ENCODE assay signal across 8 cellular contexts in genomic region chr17:40791808-40792436, GRCh38. TPM values are rescaled to one million over a fixed set of nuclear protein-coding genes. Genes with fewer than 3 reads are reported as not detected.
DNase-seq lines count a peak whose midpoint lies in the region; ATAC-seq and TF ChIP-seq lines count a peak whose summit lies in the region.

No MANE protein-coding gene starts in this region.

- H3K4me2 ChIP-seq in GM23338 (no peak overlapping the region), smooth muscle cell (no peak overlapping the region)

- TF ChIP-seq CTCF in GM23338 (conservative IDR thresholded peaks at IDR 0.05; ENCODE audit: low read depth in 2 of 2) = peak; percentile 68 to 76
- peak; percentile 74; the same call in 1 of the 2 replicates for TF ChIP-seq CTCF in Panc1 (IDR thresholded peaks at IDR 0.05)
- TF ChIP-seq CTCF in foreskin keratinocyte (conservative IDR thresholded peaks at IDR 0.05) = peak; percentile 85
- TF ChIP-seq CTCF in smooth muscle cell (IDR thresholded peaks at IDR 0.05; ENCODE audit: borderline replicate concordance, insufficient read depth, poor library complexity, severe bottlenecking) = peak; percentile 55
- no peak for TF ChIP-seq CTCF in lower leg skin (IDR thresholded peaks at IDR 0.05)

- H3K4me3 Mint-ChIP-seq in GM23338 = no peak overlapping the region

- H3K36me3 ChIP-seq in GM23338 (ENCODE audit: insufficient read depth) = no peaks in the 10 kb centered on the region
- no peaks in the 10 kb centered on the region for H3K36me3 ChIP-seq in Panc1 (ENCODE audit: control insufficient read depth, insufficient read depth, low read length)
- no peaks in the 10 kb centered on the region for H3K36me3 ChIP-seq in smooth muscle cell (ENCODE audit: low read depth)

- POLR2A ChIA-PET in Panc1 (lab: Charles Lee) = no interaction called here

- H3K4me3 ChIP-seq in GM23338 = no peak overlapping the region
- no peak overlapping the region for H3K4me3 ChIP-seq in Panc1 (ENCODE audit: low read depth in 2 of 2, low read length in 2 of 2)
- no peak overlapping the region for H3K4me3 ChIP-seq in smooth muscle cell
- no peak overlapping the region for H3K4me3 ChIP-seq in lower leg skin (ENCODE audit: low read depth, poor library complexity, severe bottlenecking)

- peaks cover 2% of the 10 kb centered on the region for H3K27me3 Mint-ChIP-seq in GM23338 (ENCODE audit: insufficient read depth, low read depth, poor library complexity)

- in situ Hi-C loops in Panc1 (cut with HindIII; ENCODE audit: low pct_unique_long_range_greater_than_20kb, low sequenced_read_pairs) = no loop called here

- no peaks in the 10 kb centered on the region for H3K79me2 ChIP-seq in GM23338 (replicated peaks; ENCODE audit: insufficient read depth)
- H3K79me2 ChIP-seq in smooth muscle cell (ENCODE audit: low read depth) = no peaks in the 10 kb centered on the region

- DNase-seq in GM23338 (ENCODE audit: low spot score) (peak; percentile 60), Panc1 (ENCODE audit: low read depth, low spot score) (peak; percentile 4), foreskin keratinocyte (peak in 1 of 2 donors; percentile 33), smooth muscle cell (lab: John Stamatoyannopoulos, UW; ENCODE audit: unreplicated experiment) (no peak), lower leg skin (ENCODE audit: low spot score in 2 of 2) (no peak), GM19240 (ENCODE audit: insufficient read length, low spot score) (no peak)

- CTCF ChIA-PET in Panc1 (lab: Charles Lee) = interaction anchor here (0.6 kb wide), 1 partner anchor 340 kb away, joined by 3 read pairs; no protein-coding TSS in a partner anchor

- BruUV-seq in Panc1 (replicated peaks; lab: Mats Ljungman, UMichigan) = no TSS peak

- H3K4me1 ChIP-seq in GM23338 (ENCODE audit: insufficient read depth) (no peaks in the 10 kb centered on the region), Panc1 (ENCODE audit: control insufficient read depth, insufficient read depth, low read length) (no peaks in the 10 kb centered on the region), foreskin keratinocyte (no peaks in the 10 kb centered on the region), smooth muscle cell (ENCODE audit: low read depth) (no peaks in the 10 kb centered on the region)

- no peak overlapping the region for H3K27ac Mint-ChIP-seq in GM23338

- 24% methylated on average over 5 of the region's 5 CpGs for WGBS in smooth muscle cell (ENCODE audit: low lambda C conversion rate)
- WGBS in lower leg skin, 2 donors = 10 to 13% methylated on average over 5 of the region's 5 CpGs

- ATAC-seq in GM23338 (no peak; the same call in 2 of the 3 replicates), Panc1 (no peak), foreskin keratinocyte (no peak), HG03135 (IDR thresholded peaks at IDR 0.05; ENCODE audit: unreplicated experiment) (no peak), GM19452 (IDR thresholded peaks at IDR 0.05; ENCODE audit: unreplicated experiment) (no peak)

- H3K9ac ChIP-seq in smooth muscle cell (ENCODE audit: low read depth) = no peak overlapping the region

- H3K9me2 ChIP-seq in GM23338 (ENCODE audit: insufficient read depth) = no peaks in the 10 kb centered on the region

- H3K27me3 ChIP-seq in GM23338 (ENCODE audit: insufficient read depth) (no peaks in the 10 kb centered on the region), Panc1 (ENCODE audit: control insufficient read depth, insufficient read depth, low read length) (peaks cover 11% of the 10 kb centered on the region), foreskin keratinocyte (peaks cover 21% of the 10 kb centered on the region), smooth muscle cell (ENCODE audit: low read depth) (peaks cover 41% of the 10 kb centered on the region)

- H3K27ac ChIP-seq in GM23338 (ENCODE audit: low read depth) = no peak overlapping the region
- no peak overlapping the region for H3K27ac ChIP-seq in Panc1 (ENCODE audit: low read length)
- no peak overlapping the region for H3K27ac ChIP-seq in foreskin keratinocyte
- no peak overlapping the region for H3K27ac ChIP-seq in smooth muscle cell (ENCODE audit: low read depth)

- H3K9me3 Mint-ChIP-seq in GM23338 = no peaks in the 10 kb centered on the region

- no peaks in the 10 kb centered on the region for H4K20me1 ChIP-seq in GM23338 (replicated peaks; ENCODE audit: insufficient read depth)
- no peaks in the 10 kb centered on the region for H4K20me1 ChIP-seq in smooth muscle cell (ENCODE audit: low read depth)

- TF ChIP-seq POLR2A in lower leg skin (IDR thresholded peaks at IDR 0.05) = no peak

- H3K36me3 Mint-ChIP-seq in GM23338 (ENCODE audit: low read depth) = no peaks in the 10 kb centered on the region

- no peaks in the 10 kb centered on the region for H3F3A ChIP-seq in GM23338 (replicated peaks; ENCODE audit: low read depth)
- no peaks in the 10 kb centered on the region for H3F3A ChIP-seq in smooth muscle cell (ENCODE audit: low read depth)

- intact Hi-C loops in Panc1 (cut with micrococcal nuclease; ENCODE audit: unreplicated experiment) = loop anchor here (5.0 kb wide), 1 partner anchor 175 kb away; no protein-coding TSS in a partner anchor
- intact Hi-C loops in lower leg skin (cut with DNase I; ENCODE audit: low total_unique reads) = no loop called here

- H2AFZ ChIP-seq in GM23338 (no peak overlapping the region), smooth muscle cell (ENCODE audit: low read depth) (no peak overlapping the region)

- peaks cover 3% of the 10 kb centered on the region; the same call in 1 of the 3 replicates for H3K4me1 Mint-ChIP-seq in GM23338

- H3K9me3 ChIP-seq in Panc1 (ENCODE audit: control insufficient read depth, insufficient read depth, low read depth, low read length) (no peaks in the 10 kb centered on the region), smooth muscle cell (replicated peaks; ENCODE audit: low read depth) (no peaks in the 10 kb centered on the region)

TF ChIP-seq in GM23338, 12 proteins besides CTCF, POLR2A, EP300 and RAD21:
- TF ChIP-seq STAT1 (IDR thresholded peaks at IDR 0.05; ENCODE audit: unreplicated experiment) = no peak
- TF ChIP-seq POLR2AphosphoS5 (IDR thresholded peaks at IDR 0.05; ENCODE audit: low read depth) = no peak
- no peak for TF ChIP-seq ZNF114 (CRISPR knock-in tag; IDR thresholded peaks at IDR 0.05)
- no peak for TF ChIP-seq EZH2phosphoT487 (IDR thresholded peaks at IDR 0.05; ENCODE audit: unreplicated experiment)
- no peak for TF ChIP-seq ETS1 (IDR thresholded peaks at IDR 0.05)
- no peak for TF ChIP-seq JUNB (IDR thresholded peaks at IDR 0.05; ENCODE audit: unreplicated experiment)

RNA-seq across cellular contexts. Expression of gene KRT28, which starts 7.8 kb away (rescaled TPM):
- total RNA-seq in GM23338 (2014; rRNA removed; shearing (Covaris generic)) = not detected in 2 replicates
- polyA plus RNA-seq in GM23338 (2016; fragmentation: Nextera tagmentation; extraction: Ambion mirVana) (not detected in 2 replicates), foreskin keratinocyte (not detected in 2 replicates), smooth muscle cell (not detected in 2 replicates)
- total RNA-seq in Panc1 (2021; ENCODE audit: unreplicated experiment) (not detected), foreskin keratinocyte (not detected in 2 replicates), smooth muscle cell (not detected in 2 replicates), lower leg skin (1 to 10 TPM in 1 of 4 donors, not detected in 3; 6.0 TPM)
- not detected for polyA plus RNA-seq in Panc1 (2012; ENCODE audit: insufficient read length)

RNA-seq across cellular contexts. Expression of gene KRT27, which starts 9.6 kb away (rescaled TPM):
- total RNA-seq in GM23338 (2014; rRNA removed; shearing (Covaris generic)) = not detected in 2 replicates
- polyA plus RNA-seq in GM23338 (2016; fragmentation: Nextera tagmentation; extraction: Ambion mirVana) (not detected in 2 replicates), foreskin keratinocyte (not detected in 2 replicates), smooth muscle cell (0.32 and 0.54 TPM in 2 replicates)
- total RNA-seq in Panc1 (2021; ENCODE audit: unreplicated experiment) (not detected), foreskin keratinocyte (not detected in 2 replicates), smooth muscle cell (1.1 TPM in 1 of 2 replicates, not detected in the other), lower leg skin (10 to 100 TPM in 1 of 4 donors, 1 to 10 TPM in 1, under 1 TPM in 1, not detected in 1; 0.52 to 69.8 (median 1.3) TPM)
- not detected for polyA plus RNA-seq in Panc1 (2012; ENCODE audit: insufficient read length)

RNA-seq across cellular contexts. Expression of gene KRT26, which starts 19.9 kb away (rescaled TPM):
- total RNA-seq in GM23338 (2014; rRNA removed; shearing (Covaris generic)) = not detected in 2 replicates
- polyA plus RNA-seq in GM23338 (2016; fragmentation: Nextera tagmentation; extraction: Ambion mirVana) = not detected in 2 replicates
- not detected for total RNA-seq in Panc1 (2021; ENCODE audit: unreplicated experiment)
- not detected for polyA plus RNA-seq in Panc1 (2012; ENCODE audit: insufficient read length)
- total RNA-seq in foreskin keratinocyte = not detected in 2 replicates
- polyA plus RNA-seq in foreskin keratinocyte = not detected in 2 replicates
- not detected in 2 replicates for total RNA-seq in smooth muscle cell
- polyA plus RNA-seq in smooth muscle cell = not detected in 2 replicates
- 1 to 10 TPM in 1 of 4 donors, not detected in 3; 9.2 TPM for total RNA-seq in lower leg skin

RNA-seq across cellular contexts. Expression of gene KRT10, which starts 30.5 kb away (rescaled TPM):
- total RNA-seq in GM23338 (2014; rRNA removed; shearing (Covaris generic)) = 7.8 and 9.6 TPM in 2 replicates
- polyA plus RNA-seq in GM23338 (2016; fragmentation: Nextera tagmentation; extraction: Ambion mirVana) (117 and 123 TPM in 2 replicates), foreskin keratinocyte (71.3 and 72.4 TPM in 2 replicates), smooth muscle cell (186 and 189 TPM in 2 replicates)
- total RNA-seq in Panc1 (2021; ENCODE audit: unreplicated experiment) (70.8 TPM), foreskin keratinocyte (33.0 and 35.9 TPM in 2 replicates), smooth muscle cell (29.0 and 48.0 TPM in 2 replicates), lower leg skin (1,000 to 10,000 TPM; 4,878 to 8,317 (median 6,442) TPM)
- 60.4 TPM for polyA plus RNA-seq in Panc1 (2012; ENCODE audit: insufficient read length)

RNA-seq across cellular contexts. Expression of gene KRT25, which starts 36.8 kb away (rescaled TPM):
- total RNA-seq in GM23338 (2014; rRNA removed; shearing (Covaris generic)) = not detected in 2 replicates
- polyA plus RNA-seq in GM23338 (2016; fragmentation: Nextera tagmentation; extraction: Ambion mirVana) (not detected in 2 replicates), foreskin keratinocyte (not detected in 2 replicates), smooth muscle cell (not detected in 2 replicates)
- total RNA-seq in Panc1 (2021; ENCODE audit: unreplicated experiment) (not detected), foreskin keratinocyte (not detected in 2 replicates), smooth muscle cell (not detected in 2 replicates), lower leg skin (100 to 1,000 TPM in 1 of 4 donors, under 1 TPM in 1, not detected in 2; 0.59 to 111 TPM)
- not detected for polyA plus RNA-seq in Panc1 (2012; ENCODE audit: insufficient read length)

Comparison
In these comparisons a context has a peak if more than half of its experiments do, and no peak if none do; other contexts are left out.
1. DNase-seq: peak in GM23338 (single experiment) and Panc1 (single experiment); none in smooth muscle cell (single experiment), lower leg skin (0 of 2) and GM19240 (single experiment).
2. CTCF ChIP-seq: peak in GM23338 (2 of 2), Panc1 (single experiment), foreskin keratinocyte (single experiment) and smooth muscle cell (single experiment); none in lower leg skin (0 of 3).